ENCODE assay signal across 11 cellular contexts in genomic region chr2:42959148-42959992, GRCh38.
DNase-seq lines count a peak whose midpoint lies in the region; ATAC-seq and TF ChIP-seq lines count a peak whose summit lies in the region.
"Had no signal": no experiment of that assay in that cellular context is flagged by ENCODE, and none has a peak within 500 bp of the region (broad histone marks: within the 10 kb centered on the region; RNA-seq: fewer than 3 reads in every experiment).

No MANE protein-coding gene starts in this region.

- H3K4me2 ChIP-seq in fibroblast of lung (ENCODE audit: extremely low read depth, insufficient read depth, low read length) = peak overlapping the region; percentile 15
- H3K4me2 ChIP-seq in osteoblast (ENCODE audit: insufficient read depth, low read length) = peak overlapping the region; percentile 33
- H3K4me2 ChIP-seq: A549 had no signal

- WGBS in aorta, 2 donors = 13 to 15% methylated on average over 9 of the region's 9 CpGs

- H2AFZ ChIP-seq in fibroblast of lung (ENCODE audit: low read length) = peak overlapping the region; percentile 10
- peak overlapping the region; percentile 62 for H2AFZ ChIP-seq in osteoblast (ENCODE audit: low read length)

- peak overlapping the region; percentile 42 for H3K27ac ChIP-seq in fibroblast of lung (ENCODE audit: insufficient read depth, low read length)
- H3K27ac ChIP-seq in osteoblast (ENCODE audit: low read depth, low read length) = peak overlapping the region; percentile 89
- H3K27ac ChIP-seq in aorta (ENCODE audit: low read depth in 1 of 2, low read length in 2 of 2) = peak overlapping the region; percentile 46 to 80
- H3K27ac ChIP-seq: A549 had no signal

- intact Hi-C loops in Right ventricle myocardium inferior (cut with DNase I) = no loop called here
- intact Hi-C loops in cardiac septum (cut with DNase I) = loop anchor here (2.0 kb wide), 1 partner anchor 33 kb away; no protein-coding TSS in a partner anchor
- intact Hi-C loops in aorta (cut with DNase I) = no loop called here

- ATAC-seq in Right ventricle myocardium inferior (peak; percentile 87), aorta (ENCODE audit: low FRiP score) (peak; percentile 81), GM18907 (IDR thresholded peaks at IDR 0.05; ENCODE audit: unreplicated experiment) (no peak), HG02840 (IDR thresholded peaks at IDR 0.05; ENCODE audit: low FRiP score, unreplicated experiment) (no peak)

- H4K20me1 ChIP-seq in fibroblast of lung (ENCODE audit: control insufficient read depth, extremely low read depth, insufficient read depth, low read length) (no peaks in the 10 kb centered on the region), osteoblast (ENCODE audit: insufficient read depth, low read length) (no peaks in the 10 kb centered on the region)

- H3K27me3 ChIP-seq in fibroblast of lung (ENCODE audit: control insufficient read depth, insufficient read depth, low read length) (no peaks in the 10 kb centered on the region), osteoblast (ENCODE audit: insufficient read depth, low read length) (no peaks in the 10 kb centered on the region), aorta (ENCODE audit: control insufficient read depth in 1 of 2, insufficient read depth in 2 of 2, low read length in 1 of 2) (no peaks in the 10 kb centered on the region)
- H3K27me3 ChIP-seq: adrenal gland had no signal

- no peak overlapping the region for H3K9ac ChIP-seq in fibroblast of lung (ENCODE audit: insufficient read depth, low read length)

- TF ChIP-seq CTCF in fibroblast of lung (conservative IDR thresholded peaks at IDR 0.05 in 1 of 2, IDR thresholded peaks at IDR 0.05 in 1 of 2; ENCODE audit: low read depth in 1 of 2, low read length in 2 of 2) = no peak
- no peak for TF ChIP-seq CTCF in osteoblast (IDR thresholded peaks at IDR 0.05; ENCODE audit: extremely low read depth, low read depth, low read length)

- no peak for DNase-seq in Right ventricle myocardium inferior (ENCODE audit: missing footprints)
- no peak for DNase-seq in cardiac septum (ENCODE audit: low spot score)
- DNase-seq in fibroblast of lung (ENCODE audit: low read depth in 2 of 2) = peak; percentile 56 to 94
- peak; percentile 91 for DNase-seq in osteoblast (ENCODE audit: insufficient read length, low spot score, missing footprints)
- DNase-seq in aorta = peak in 1 of 2 donors; percentile 79
- DNase-seq in CD1c-positive myeloid dendritic cell (ENCODE audit: extremely low spot score) = no peak
- DNase-seq: NCI-H774 had no signal

- H3K4me1 ChIP-seq in fibroblast of lung (ENCODE audit: control insufficient read depth, extremely low read depth, insufficient read depth, low read length) = peaks cover 31% of the 10 kb centered on the region
- H3K4me1 ChIP-seq in osteoblast (ENCODE audit: insufficient read depth, low read length) = peaks cover 71% of the 10 kb centered on the region
- H3K4me1 ChIP-seq in aorta (ENCODE audit: control insufficient read depth in 1 of 2, insufficient read depth in 2 of 2, low read length in 2 of 2) = peaks cover 0 to 3% of the 10 kb centered on the region in 2 donors
- H3K4me1 ChIP-seq: A549 had no signal

- H3K9me3 ChIP-seq in fibroblast of lung (ENCODE audit: control insufficient read depth, insufficient read depth, low read depth, low read length) (no peaks in the 10 kb centered on the region), osteoblast (ENCODE audit: low read depth, low read length) (no peaks in the 10 kb centered on the region), aorta (ENCODE audit: control insufficient read depth, low read length) (no peaks in the 10 kb centered on the region)
- H3K9me3 ChIP-seq: A549, adrenal gland had no signal

- H3K36me3 ChIP-seq in fibroblast of lung (ENCODE audit: control insufficient read depth, insufficient read depth, low read length) = no peaks in the 10 kb centered on the region
- H3K36me3 ChIP-seq in osteoblast (ENCODE audit: insufficient read depth, low read length) = no peaks in the 10 kb centered on the region
- no peaks in the 10 kb centered on the region for H3K36me3 ChIP-seq in aorta (ENCODE audit: control insufficient read depth in 1 of 2, insufficient read depth in 2 of 2, low read length in 1 of 2)
- H3K36me3 ChIP-seq: adrenal gland had no signal

- H3K4me3 ChIP-seq in fibroblast of lung (replicated peaks in 1 of 4; ENCODE audit: control extremely low read depth in 1 of 4, insufficient read depth in 1 of 4, low read depth in 3 of 4, low read length in 4 of 4) (no peak overlapping the region), osteoblast (ENCODE audit: insufficient read depth, low read length) (no peak overlapping the region), aorta (ENCODE audit: low read length in 2 of 2) (no peak overlapping the region)
- H3K4me3 ChIP-seq: A549, adrenal gland had no signal

- H3K79me2 ChIP-seq in fibroblast of lung (ENCODE audit: control insufficient read depth, insufficient read depth, low read length) (no peaks in the 10 kb centered on the region), osteoblast (ENCODE audit: insufficient read depth, low read length) (no peaks in the 10 kb centered on the region)

Comparison
In these comparisons a context has a peak if more than half of its experiments do, and no peak if none do; other contexts are left out.
1. ATAC-seq: peak in Right ventricle myocardium inferior (single experiment) and aorta (single experiment); none in GM18907 (single experiment) and HG02840 (single experiment).
2. DNase-seq: peak in fibroblast of lung (2 of 2) and osteoblast (single experiment); none in Right ventricle myocardium inferior (single experiment), cardiac septum (single experiment) and CD1c-positive myeloid dendritic cell (single experiment).
3. Peak in every context shown above with its lines, with median percentiles within 50 percentile points of each other: H3K27ac ChIP-seq.